In genomic region chr5:138230261-138230660, GRCh38 we compare ENCODE assay signal across 16 cellular contexts. TPM values are rescaled to one million over a fixed set of nuclear protein-coding genes. Genes with fewer than 3 reads are reported as not detected.
DNase-seq lines count a peak whose midpoint lies in the region; TF ChIP-seq lines count a peak whose summit lies in the region.
"Had no signal": no experiment of that assay in that cellular context is flagged by ENCODE, and none has a peak within 500 bp of the region (broad histone marks: within the 10 kb centered on the region; RNA-seq: fewer than 3 reads in every experiment).

No MANE protein-coding gene starts in this region.

- POLR2A ChIA-PET in CD4-positive, alpha-beta memory T cell (lab: Charles Lee; ENCODE audit: partially characterized antibody), result interaction anchor here (0.7 kb wide), 1 partner anchor 358 kb away, joined by 3 read pairs; no protein-coding TSS in a partner anchor

- no peaks in the 10 kb centered on the region for H3K36me3 ChIP-seq in right atrium auricular region
- no peaks in the 10 kb centered on the region for H3K36me3 ChIP-seq in CD4-positive, alpha-beta memory T cell (ENCODE audit: insufficient read depth, low read length)
- H3K36me3 ChIP-seq: neutrophil had no signal

- peak overlapping the region in 1 of 2 donors; percentile 73 for H3K27ac ChIP-seq in right atrium auricular region
- H3K27ac ChIP-seq in CD4-positive, alpha-beta memory T cell (ENCODE audit: low read depth, low read length), result no peak overlapping the region
- H3K27ac ChIP-seq: neutrophil had no signal

- no peaks in the 10 kb centered on the region for H3K36me3 Mint-ChIP-seq in CD4-positive, alpha-beta memory T cell

- peaks cover 0 to 19% of the 10 kb centered on the region in 2 donors for H3K4me1 ChIP-seq in right atrium auricular region
- no peaks in the 10 kb centered on the region for H3K4me1 ChIP-seq in CD4-positive, alpha-beta memory T cell (ENCODE audit: insufficient read depth, low read length)

- H3K9me3 ChIP-seq in right atrium auricular region, result peaks cover 0 to 6% of the 10 kb centered on the region in 2 donors
- peaks cover 0 to 4% of the 10 kb centered on the region in 2 donors for H3K9me3 ChIP-seq in CD4-positive, alpha-beta memory T cell (ENCODE audit: control insufficient read depth in 1 of 2, low read length in 2 of 2)
- H3K9me3 ChIP-seq: neutrophil had no signal

- DNase-seq in DMS79 treated with DMSO at 0.1 percent for 48 hours (lab: John Stamatoyannopoulos, UW) (peak; percentile 4), DMS79 (lab: John Stamatoyannopoulos, UW) (no peak), amniotic epithelial cell (ENCODE audit: low read depth) (peak; percentile 31), right atrium auricular region (ENCODE audit: low spot score) (peak; percentile 61), ureter (ENCODE audit: low spot score) (peak; percentile 45), GDM1 (lab: John Stamatoyannopoulos, UW) (no peak), foreskin melanocyte (no peak)
- DNase-seq in CD4-positive, alpha-beta memory T cell, result no peak
- DNase-seq: 8988T; activated CD8-positive, alpha-beta memory T cell treated with anti-CD3 and anti-CD28 coated beads, Interleukin-2, amount 50 U/mL, for 4 hours; activated naive CD8-positive, alpha-beta T cell treated with anti-CD3 and anti-CD28 coated beads, Interleukin-2, amount 50 U/mL, for 24 hours; H7; NCI-H1092 treated with DMSO at 0.1 percent for 48 hours; NCI-H526 treated with DMSO at 0.1 percent for 48 hours had no signal

- TF ChIP-seq CTCF in right atrium auricular region (IDR thresholded peaks at IDR 0.05), result no peak

- H3K4me3 ChIP-seq in right atrium auricular region, result no peak overlapping the region
- H3K4me3 ChIP-seq in CD4-positive, alpha-beta memory T cell (ENCODE audit: low read length in 2 of 2), result no peak overlapping the region

- intact Hi-C loops in CD4-positive, alpha-beta memory T cell (cut with micrococcal nuclease), result loop anchor here (5.0 kb wide), 1 partner anchor 67 kb away; no protein-coding TSS in a partner anchor

- no peaks in the 10 kb centered on the region for H3K4me1 Mint-ChIP-seq in CD4-positive, alpha-beta memory T cell
- H3K4me1 Mint-ChIP-seq: activated naive CD8-positive, alpha-beta T cell treated with anti-CD3 and anti-CD28 coated beads, Interleukin-2, amount 50 U/mL, for 24 hours had no signal

- H3K9me3 Mint-ChIP-seq in CD4-positive, alpha-beta memory T cell, result peaks cover 0 to 13% (median 7%) of the 10 kb centered on the region in 8 donors

- no peak overlapping the region for H3K27ac Mint-ChIP-seq in CD4-positive, alpha-beta memory T cell
- H3K27ac Mint-ChIP-seq: activated naive CD8-positive, alpha-beta T cell treated with anti-CD3 and anti-CD28 coated beads, Interleukin-2, amount 50 U/mL, for 24 hours had no signal

- H3K27me3 Mint-ChIP-seq in CD4-positive, alpha-beta memory T cell, result peaks cover 9 to 11% of the 10 kb centered on the region in 2 donors

- H3K27me3 ChIP-seq in right atrium auricular region, result no peaks in the 10 kb centered on the region
- H3K27me3 ChIP-seq in CD4-positive, alpha-beta memory T cell (ENCODE audit: insufficient read depth, low read length), result no peaks in the 10 kb centered on the region

- H3K4me3 Mint-ChIP-seq in CD4-positive, alpha-beta memory T cell, result no peak overlapping the region
- H3K4me3 Mint-ChIP-seq: activated naive CD8-positive, alpha-beta T cell treated with anti-CD3 and anti-CD28 coated beads, Interleukin-2, amount 50 U/mL, for 24 hours had no signal

- CTCF ChIA-PET in CD4-positive, alpha-beta memory T cell (lab: Charles Lee; ENCODE audit: partially characterized antibody), result interaction anchor here (1.3 kb wide), 1 partner anchor 13 kb away, joined by 3 read pairs; no protein-coding TSS in a partner anchor

RNA-seq across cellular contexts. Expression of gene CDC23, which starts 17.1 kb away (rescaled TPM):
- total RNA-seq in right atrium auricular region (10 to 100 TPM in 1 of 2 donors, 1 to 10 TPM in 1; 9.2 to 11.6 TPM), ureter (26.8 TPM)
- total RNA-seq in CD4-positive, alpha-beta memory T cell, result 10 to 100 TPM; 31.9 to 32.5 TPM
- polyA plus RNA-seq in CD4-positive, alpha-beta memory T cell, result 10 to 100 TPM; 25.5 to 26.3 TPM

RNA-seq across cellular contexts. Expression of gene GFRA3, which starts 44.2 kb away (rescaled TPM):
- total RNA-seq in right atrium auricular region (under 1 TPM; 0.39 to 0.85 TPM), ureter (0.60 TPM)
- total RNA-seq in CD4-positive, alpha-beta memory T cell, result not detected
- polyA plus RNA-seq in CD4-positive, alpha-beta memory T cell, result not detected
- total RNA-seq: glomerular endothelial cell had no signal

RNA-seq across cellular contexts. Expression of gene KIF20A, which starts 51.3 kb away (rescaled TPM):
- total RNA-seq in right atrium auricular region, result 1 to 10 TPM in 1 of 2 donors, under 1 TPM in 1; 0.12 to 4.3 TPM
- total RNA-seq in ureter, result 0.83 TPM
- total RNA-seq in CD4-positive, alpha-beta memory T cell, result not detected
- not detected for polyA plus RNA-seq in CD4-positive, alpha-beta memory T cell

RNA-seq across cellular contexts. Expression of gene BRD8, which starts 51.8 kb away (rescaled TPM):
- total RNA-seq in right atrium auricular region (10 to 100 TPM; 20.2 to 27.3 TPM), ureter (54.6 TPM)
- 10 to 100 TPM; 93.7 to 97.3 TPM for total RNA-seq in CD4-positive, alpha-beta memory T cell
- polyA plus RNA-seq in CD4-positive, alpha-beta memory T cell, result 10 to 100 TPM; 18.4 to 28.4 TPM

Comparison
In these comparisons a context has a peak if more than half of its experiments do, and no peak if none do; other contexts are left out.
1. DNase-seq: peak in DMS79 treated with DMSO at 0.1 percent for 48 hours (single experiment), amniotic epithelial cell (single experiment), right atrium auricular region (single experiment) and ureter (single experiment); none in DMS79 (single experiment), GDM1 (single experiment), foreskin melanocyte (single experiment) and CD4-positive, alpha-beta memory T cell (0 of 5).